ENCODE assay signal across 11 cellular contexts in genomic region chr3:11159421-11159904, GRCh38. TPM values are rescaled to one million over a fixed set of nuclear protein-coding genes. Genes with fewer than 3 reads are reported as not detected.
DNase-seq lines count a peak whose midpoint lies in the region; ATAC-seq and TF ChIP-seq lines count a peak whose summit lies in the region.
"Had no signal": no experiment of that assay in that cellular context is flagged by ENCODE, and none has a peak within 500 bp of the region (broad histone marks: within the 10 kb centered on the region; RNA-seq: fewer than 3 reads in every experiment).

No MANE protein-coding gene starts in this region.

- intact Hi-C loops in dendritic cell treated with granulocyte-macrophage colony-stimulating factor and Interleukin-4, amounts not matched to agents 40 ng/mL and 50 ng/mL, for 4 days (cut with micrococcal nuclease): loop anchor here (2.0 to 5.0 kb wide), 2 partner anchors 81 to 97 kb away; no protein-coding TSS in a partner anchor
- intact Hi-C loops in CD4-positive, alpha-beta memory T cell (cut with micrococcal nuclease): no loop called here

- H3K27me3 Mint-ChIP-seq in dendritic cell treated with granulocyte-macrophage colony-stimulating factor and Interleukin-4, amounts not matched to agents 40 ng/mL and 50 ng/mL, for 4 days: peaks cover 10% of the 10 kb centered on the region
- peaks cover 25 to 53% of the 10 kb centered on the region in 2 donors for H3K27me3 Mint-ChIP-seq in CD4-positive, alpha-beta memory T cell

- peak overlapping the region; percentile 74 for H3K4me3 Mint-ChIP-seq in dendritic cell treated with granulocyte-macrophage colony-stimulating factor and Interleukin-4, amounts not matched to agents 40 ng/mL and 50 ng/mL, for 4 days
- H3K4me3 Mint-ChIP-seq in CD4-positive, alpha-beta memory T cell: no peak overlapping the region
- H3K4me3 Mint-ChIP-seq: CD4-positive, CD25-positive, alpha-beta regulatory T cell had no signal

- no peaks in the 10 kb centered on the region for H3K4me1 ChIP-seq in CD4-positive, alpha-beta memory T cell (ENCODE audit: insufficient read depth, low read length)
- H3K4me1 ChIP-seq: pancreas had no signal

- no peak overlapping the region for H3K27ac ChIP-seq in CD4-positive, alpha-beta memory T cell (ENCODE audit: low read depth, low read length)
- H3K27ac ChIP-seq: pancreas had no signal

- H3K4me1 Mint-ChIP-seq in dendritic cell treated with granulocyte-macrophage colony-stimulating factor and Interleukin-4, amounts not matched to agents 40 ng/mL and 50 ng/mL, for 4 days (ENCODE audit: low read depth): peaks cover 78% of the 10 kb centered on the region
- H3K4me1 Mint-ChIP-seq in CD4-positive, alpha-beta memory T cell: peaks cover 0 to 12% (median 0%) of the 10 kb centered on the region in 4 donors

- CTCF ChIA-PET in AG04449 (lab: Yijun Ruan, JAX): interaction anchor here (0.7 to 1.2 kb wide), 3 partner anchors 11 to 99 kb away, joined by 3 read pairs; no protein-coding TSS in a partner anchor
- CTCF ChIA-PET in CD4-positive, alpha-beta memory T cell (lab: Charles Lee; ENCODE audit: partially characterized antibody): no interaction called here

- peaks cover 94% of the 10 kb centered on the region for H3K36me3 Mint-ChIP-seq in dendritic cell treated with granulocyte-macrophage colony-stimulating factor and Interleukin-4, amounts not matched to agents 40 ng/mL and 50 ng/mL, for 4 days (ENCODE audit: low read depth)
- no peaks in the 10 kb centered on the region for H3K36me3 Mint-ChIP-seq in CD4-positive, alpha-beta memory T cell
- H3K36me3 Mint-ChIP-seq: CD4-positive, CD25-positive, alpha-beta regulatory T cell had no signal

- H3K9me3 ChIP-seq in CD4-positive, alpha-beta memory T cell (ENCODE audit: control insufficient read depth in 1 of 2, low read length in 2 of 2): no peaks in the 10 kb centered on the region
- H3K9me3 ChIP-seq: pancreas had no signal

- peak overlapping the region; percentile 82 for H3K27ac Mint-ChIP-seq in dendritic cell treated with granulocyte-macrophage colony-stimulating factor and Interleukin-4, amounts not matched to agents 40 ng/mL and 50 ng/mL, for 4 days
- no peak overlapping the region for H3K27ac Mint-ChIP-seq in CD4-positive, alpha-beta memory T cell
- H3K27ac Mint-ChIP-seq: CD4-positive, CD25-positive, alpha-beta regulatory T cell had no signal

- no peaks in the 10 kb centered on the region for H3K36me3 ChIP-seq in CD4-positive, alpha-beta memory T cell (ENCODE audit: insufficient read depth, low read length)
- H3K36me3 ChIP-seq: pancreas had no signal

- H3K27me3 ChIP-seq in CD4-positive, alpha-beta memory T cell (ENCODE audit: insufficient read depth, low read length): peaks cover 21% of the 10 kb centered on the region

- DNase-seq in AG04449 (ENCODE audit: low read depth, low spot score) (peak; percentile 71), LHCN-M2 (ENCODE audit: low read depth) (peak; percentile 79), myocyte (ENCODE audit: low read depth) (peak; percentile 54), Kasumi-1 (lab: John Stamatoyannopoulos, UW) (no peak), SW480 (ENCODE audit: low spot score) (no peak)
- DNase-seq in CD4-positive, alpha-beta memory T cell: no peak
- DNase-seq: CD4-positive, CD25-positive, alpha-beta regulatory T cell; NCI-H2107; pancreas had no signal

- ATAC-seq in HG02763 (IDR thresholded peaks at IDR 0.05; ENCODE audit: unreplicated experiment): no peak

- H3K4me3 ChIP-seq in AG04449 (ENCODE audit: low read depth, low read length): no peak overlapping the region
- no peak overlapping the region for H3K4me3 ChIP-seq in CD4-positive, alpha-beta memory T cell (ENCODE audit: low read length in 2 of 2)
- H3K4me3 ChIP-seq: pancreas had no signal

- POLR2A ChIA-PET in AG04449 (lab: Yijun Ruan, JAX): no interaction called here
- POLR2A ChIA-PET in CD4-positive, alpha-beta memory T cell (lab: Charles Lee; ENCODE audit: partially characterized antibody): no interaction called here

- no peaks in the 10 kb centered on the region for H3K9me3 Mint-ChIP-seq in dendritic cell treated with granulocyte-macrophage colony-stimulating factor and Interleukin-4, amounts not matched to agents 40 ng/mL and 50 ng/mL, for 4 days
- no peaks in the 10 kb centered on the region for H3K9me3 Mint-ChIP-seq in CD4-positive, alpha-beta memory T cell

- peak; percentile 14 for TF ChIP-seq CTCF in AG04449 (IDR thresholded peaks at IDR 0.05; ENCODE audit: insufficient read depth, low read length, missing control alignments)

RNA-seq across cellular contexts. Expression of gene HRH1, which starts 5.2 kb away (rescaled TPM):
- 8.7 and 9.5 TPM in 2 replicates for total RNA-seq in LHCN-M2 (2014; rRNA removed)
- 3.0 TPM for polyA plus RNA-seq in LHCN-M2 (2012)
- 2.7 and 3.6 TPM in 2 replicates for total RNA-seq in myocyte
- polyA plus RNA-seq in myocyte (2012): 1.2 TPM
- under 1 TPM; 0.58 to 0.81 TPM for total RNA-seq in CD4-positive, alpha-beta memory T cell
- polyA plus RNA-seq in CD4-positive, alpha-beta memory T cell: under 1 TPM in 1 of 2 donors, not detected in 1; 0.31 TPM

Comparison
In these comparisons a context has a peak if more than half of its experiments do, and no peak if none do; other contexts are left out.
1. DNase-seq: peak in AG04449 (single experiment), LHCN-M2 (single experiment) and myocyte (single experiment); none in Kasumi-1 (0 of 2), SW480 (single experiment) and CD4-positive, alpha-beta memory T cell (0 of 5).